ENCODE assay signal across 8 cellular contexts in the genomic region with DNA sequence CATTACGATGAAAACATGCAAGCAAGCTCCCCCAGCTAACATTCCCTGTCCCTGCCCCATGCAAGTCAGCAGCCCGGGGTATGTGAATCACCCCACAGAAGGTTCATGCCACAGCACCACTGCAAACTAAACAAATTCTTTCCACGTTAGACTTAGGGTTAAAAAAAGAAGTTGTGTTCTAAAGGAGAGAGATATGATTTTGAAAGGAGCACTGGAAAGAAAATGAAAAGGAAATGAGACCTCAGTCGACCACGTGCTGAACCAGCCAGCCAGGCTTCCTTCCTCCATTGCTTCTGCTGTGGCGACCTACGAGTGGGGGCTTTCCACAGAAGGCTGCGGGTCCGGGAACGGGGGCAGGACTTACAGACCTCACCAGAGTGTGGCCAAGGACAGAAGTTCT. TPM values are rescaled to one million over a fixed set of nuclear protein-coding genes. Genes with fewer than 3 reads are reported as not detected.
DNase-seq lines count a peak whose midpoint lies in the region; ATAC-seq and TF ChIP-seq lines count a peak whose summit lies in the region.

No MANE protein-coding gene starts in this region.

- peak overlapping the region; percentile 99 for H3K27ac Mint-ChIP-seq in chondrocyte (ENCODE audit: unreplicated experiment)
- peak overlapping the region; percentile 95 for H3K27ac Mint-ChIP-seq in osteocyte (ENCODE audit: unreplicated experiment)

- H3K36me3 Mint-ChIP-seq in chondrocyte (ENCODE audit: low read depth), result no peaks in the 10 kb centered on the region
- H3K36me3 Mint-ChIP-seq in osteocyte (ENCODE audit: unreplicated experiment), result no peaks in the 10 kb centered on the region

- peaks cover 2% of the 10 kb centered on the region for H3K9me3 Mint-ChIP-seq in chondrocyte (ENCODE audit: low read depth)
- H3K9me3 Mint-ChIP-seq in osteocyte (ENCODE audit: unreplicated experiment), result no peaks in the 10 kb centered on the region

- no peak for TF ChIP-seq CTCF in chondrocyte (IDR thresholded peaks at IDR 0.05)
- TF ChIP-seq CTCF in osteocyte (IDR thresholded peaks at IDR 0.05), result no peak

- DNase-seq in GM04504 (ENCODE audit: low read depth), result peak; percentile 76
- peak in 3 of 5 experiments; percentile 46 to 78 (median 74) for DNase-seq in T-helper 2 cell
- DNase-seq in chondrocyte (ENCODE audit: low spot score), result no peak
- no peak for DNase-seq in osteocyte (ENCODE audit: extremely low spot score, unreplicated experiment)
- DNase-seq in NCI-H345 treated with DMSO at 0.1 percent for 48 hours (lab: John Stamatoyannopoulos, UW; ENCODE audit: unreplicated experiment), result no peak
- no peak for DNase-seq in RPMI8226

- ATAC-seq in HG03175 (IDR thresholded peaks at IDR 0.05; ENCODE audit: unreplicated experiment) (no peak), HG03520 (IDR thresholded peaks at IDR 0.05; ENCODE audit: unreplicated experiment) (no peak)

- H3K4me1 Mint-ChIP-seq in chondrocyte (ENCODE audit: low read depth) (peaks cover 76% of the 10 kb centered on the region), osteocyte (ENCODE audit: unreplicated experiment) (peaks cover 68% of the 10 kb centered on the region)

- H3K27me3 Mint-ChIP-seq in chondrocyte (ENCODE audit: low read depth) (no peaks in the 10 kb centered on the region), osteocyte (ENCODE audit: unreplicated experiment) (no peaks in the 10 kb centered on the region)

- H3K4me3 Mint-ChIP-seq in chondrocyte (ENCODE audit: unreplicated experiment) (peak overlapping the region; percentile 42), osteocyte (ENCODE audit: unreplicated experiment) (peak overlapping the region; percentile 1)

RNA-seq across cellular contexts. Expression of a gene that starts 52.0 kb away (rescaled TPM):
- total RNA-seq in chondrocyte (16.4 to 129 TPM (median 127 TPM) in 3 replicates), osteocyte (35.1 and 37.1 TPM in 2 replicates)

Comparison
In these comparisons a context has a peak if more than half of its experiments do, and no peak if none do; other contexts are left out.
1. DNase-seq: peak in GM04504 (single experiment) and T-helper 2 cell (3 of 5); none in chondrocyte (single experiment), osteocyte (single experiment), NCI-H345 treated with DMSO at 0.1 percent for 48 hours (single experiment) and RPMI8226 (single experiment).